ENCODE assay signal across 8 cellular contexts in genomic region chr2:172233947-172234715, GRCh38.
A peak's percentile ranks its signal among the peaks of the same experiment; 100 is the strongest.
DNase-seq lines count a peak whose midpoint lies in the region; ATAC-seq and TF ChIP-seq lines count a peak whose summit lies in the region.

No MANE protein-coding gene starts in this region.

- no peak for ATAC-seq in thoracic aorta (ENCODE audit: insufficient number of reproducible peaks, low FRiP score, low read depth)
- ATAC-seq in GM18511 (IDR thresholded peaks at IDR 0.05; ENCODE audit: unreplicated experiment), result no peak

- peak overlapping the region; percentile 78 to 85 for H3K18ac ChIP-seq in mesenchymal stem cell (ENCODE audit: low read depth in 1 of 2, low read length in 2 of 2)

- WGBS in mesenchymal stem cell, result 51% methylated on average over 9 of the region's 9 CpGs

- H3K14ac ChIP-seq in mesenchymal stem cell (ENCODE audit: low read length in 2 of 2), result no peak overlapping the region

- no peak overlapping the region for H2BK15ac ChIP-seq in mesenchymal stem cell (ENCODE audit: low read depth, poor library complexity, severe bottlenecking)

- no peaks in the 10 kb centered on the region for H3K4me1 ChIP-seq in ascending aorta
- H3K4me1 ChIP-seq in mesenchymal stem cell (ENCODE audit: control insufficient read depth, insufficient read depth, low read depth, low read length), result peaks cover 17% of the 10 kb centered on the region
- H3K4me1 ChIP-seq in thoracic aorta (ENCODE audit: control insufficient read depth in 1 of 2, low read depth in 2 of 2), result peaks cover 6 to 15% of the 10 kb centered on the region in 2 donors

- H3K4me3 ChIP-seq in ascending aorta (peak overlapping the region; percentile 50 to 61), mesenchymal stem cell (ENCODE audit: insufficient read depth in 1 of 2, low read depth in 1 of 2, low read length in 2 of 2) (peak overlapping the region; percentile 47 to 77), thoracic aorta (peak overlapping the region; percentile 70)

- peak overlapping the region in 1 of 2 experiments; percentile 78 for H3K23ac ChIP-seq in mesenchymal stem cell (ENCODE audit: low read length in 2 of 2)

- H4K91ac ChIP-seq in mesenchymal stem cell (ENCODE audit: low read length), result peak overlapping the region; percentile 65

- TF ChIP-seq CTCF in ascending aorta (IDR thresholded peaks at IDR 0.05), result no peak
- no peak for TF ChIP-seq CTCF in thoracic aorta (IDR thresholded peaks at IDR 0.05)

- H3K9ac ChIP-seq in mesenchymal stem cell (ENCODE audit: low read length), result no peak overlapping the region

- H3K9me3 ChIP-seq in ascending aorta (no peaks in the 10 kb centered on the region), mesenchymal stem cell (ENCODE audit: control insufficient read depth, low read length) (no peaks in the 10 kb centered on the region), thoracic aorta (no peaks in the 10 kb centered on the region)

- H3K4me2 ChIP-seq in mesenchymal stem cell (ENCODE audit: low read length, poor library complexity, severe bottlenecking), result peak overlapping the region; percentile 98

- H3K79me1 ChIP-seq in mesenchymal stem cell (replicated peaks; ENCODE audit: low read length, poor library complexity, severe bottlenecking), result no peaks in the 10 kb centered on the region

- peak overlapping the region; percentile 69 for H4K8ac ChIP-seq in mesenchymal stem cell (ENCODE audit: low read length)

- no peak overlapping the region for H3K27ac Mint-ChIP-seq in activated naive CD4-positive, alpha-beta T cell treated with anti-CD3 and anti-CD28 coated beads, Interleukin-2, amount 10 ng/mL, durations not matched to agents 7 days and 5 days

- peak overlapping the region in 1 of 2 experiments; percentile 74 for H2BK12ac ChIP-seq in mesenchymal stem cell (ENCODE audit: low read length in 2 of 2)

- H3K27me3 ChIP-seq in ascending aorta, result no peaks in the 10 kb centered on the region
- H3K27me3 ChIP-seq in mesenchymal stem cell (ENCODE audit: control insufficient read depth in 1 of 2, insufficient read depth in 1 of 2, low read length in 2 of 2), result peaks cover 16 to 41% of the 10 kb centered on the region in 2 experiments
- H3K27me3 ChIP-seq in thoracic aorta (replicated peaks; ENCODE audit: insufficient read depth), result no peaks in the 10 kb centered on the region

- H3K4me3 Mint-ChIP-seq in activated naive CD4-positive, alpha-beta T cell treated with anti-CD3 and anti-CD28 coated beads, Interleukin-2, amount 10 ng/mL, durations not matched to agents 7 days and 5 days, result peak overlapping the region; percentile 73

- H3K4ac ChIP-seq in mesenchymal stem cell (ENCODE audit: low read depth in 1 of 2, low read length in 2 of 2), result peak overlapping the region; percentile 17 to 43

- no peak overlapping the region for H2BK120ac ChIP-seq in mesenchymal stem cell (ENCODE audit: low read depth, low read length)

- H3K4me1 Mint-ChIP-seq in activated naive CD4-positive, alpha-beta T cell treated with anti-CD3 and anti-CD28 coated beads, Interleukin-2, amount 10 ng/mL, durations not matched to agents 7 days and 5 days, result peaks cover 39% of the 10 kb centered on the region

- CTCF ChIA-PET in activated naive CD4-positive, alpha-beta T cell treated with anti-CD3 and anti-CD28 coated beads, Interleukin-2, amount 10 ng/mL, durations not matched to agents 7 days and 5 days (lab: Charles Lee), result interaction anchor here (0.8 kb wide), 1 partner anchor 228 kb away, joined by 4 read pairs; no protein-coding TSS in a partner anchor

- no peak overlapping the region for H2BK5ac ChIP-seq in mesenchymal stem cell (ENCODE audit: low read depth, low read length, poor library complexity, severe bottlenecking)

- no peak overlapping the region for H2AFZ ChIP-seq in mesenchymal stem cell (ENCODE audit: low read depth, low read length)

- H3K36me3 ChIP-seq in ascending aorta (no peaks in the 10 kb centered on the region), mesenchymal stem cell (ENCODE audit: control insufficient read depth in 1 of 2, insufficient read depth in 2 of 2, low read depth in 1 of 2, low read length in 2 of 2) (no peaks in the 10 kb centered on the region), thoracic aorta (no peaks in the 10 kb centered on the region)

- peaks cover 64% of the 10 kb centered on the region for H3K27me3 Mint-ChIP-seq in activated naive CD4-positive, alpha-beta T cell treated with anti-CD3 and anti-CD28 coated beads, Interleukin-2, amount 10 ng/mL, durations not matched to agents 7 days and 5 days

- H3K36me3 Mint-ChIP-seq in activated naive CD4-positive, alpha-beta T cell treated with anti-CD3 and anti-CD28 coated beads, Interleukin-2, amount 10 ng/mL, durations not matched to agents 7 days and 5 days, result no peaks in the 10 kb centered on the region

- intact Hi-C loops in ascending aorta (cut with DNase I), result no loop called here

- H2AK5ac ChIP-seq in mesenchymal stem cell (ENCODE audit: low read length, severe bottlenecking), result no peak overlapping the region

- no peak for DNase-seq in activated naive CD4-positive, alpha-beta T cell treated with anti-CD3 and anti-CD28 coated beads, Interleukin-2, amount 10 ng/mL, durations not matched to agents 7 days and 5 days
- DNase-seq in activated naive CD4-positive, alpha-beta T cell treated with Interleukin-2 at 50 U/mL for 16 hours, result no peak
- DNase-seq in ascending aorta (ENCODE audit: low spot score in 2 of 2) (no peak), mesenchymal stem cell (no peak), thoracic aorta (ENCODE audit: low spot score) (no peak), COLO668 (lab: John Stamatoyannopoulos, UW; ENCODE audit: unreplicated experiment) (no peak), KG1 (lab: John Stamatoyannopoulos, UW) (no peak)

- no peaks in the 10 kb centered on the region for H3K9me3 Mint-ChIP-seq in activated naive CD4-positive, alpha-beta T cell treated with anti-CD3 and anti-CD28 coated beads, Interleukin-2, amount 10 ng/mL, durations not matched to agents 7 days and 5 days

- H3K27ac ChIP-seq in ascending aorta (no peak overlapping the region), mesenchymal stem cell (ENCODE audit: low read length, poor library complexity, severe bottlenecking) (no peak overlapping the region), thoracic aorta (no peak overlapping the region)
